In the genomic region with DNA sequence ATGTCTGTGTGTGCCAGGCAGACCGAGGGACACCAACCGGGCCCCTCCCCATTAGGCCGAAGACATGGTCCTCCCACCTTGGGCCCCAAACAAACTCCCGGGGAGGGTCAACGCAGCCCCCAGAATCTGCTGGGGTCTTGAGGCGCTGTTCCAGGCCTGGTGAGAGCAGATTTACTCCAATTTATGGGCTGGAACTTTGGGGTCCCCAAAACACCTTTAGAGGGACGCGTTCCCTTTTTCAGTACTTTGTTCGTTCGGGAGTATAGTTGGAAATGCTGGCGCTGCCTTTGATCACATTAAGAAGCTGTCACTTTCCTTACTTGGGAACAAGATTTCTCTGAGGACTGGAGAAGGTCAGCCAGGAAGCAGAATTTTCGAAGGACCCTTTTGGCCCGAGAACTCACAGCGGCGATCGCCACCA, we compare ENCODE assay signal across 13 cellular contexts. TPM values are rescaled to one million over a fixed set of nuclear protein-coding genes. Genes with fewer than 3 reads are reported as not detected.
A peak's percentile ranks its signal among the peaks of the same experiment; 100 is the strongest.
DNase-seq lines count a peak whose midpoint lies in the region; ATAC-seq, FAIRE-seq and TF ChIP-seq lines count a peak whose summit lies in the region.
"Had no signal": no experiment of that assay in that cellular context is flagged by ENCODE, and none has a peak within 500 bp of the region (broad histone marks: within the 10 kb centered on the region; RNA-seq: fewer than 3 reads in every experiment).

No MANE protein-coding gene starts in this region.

- no peaks in the 10 kb centered on the region for H3K9me3 Mint-ChIP-seq in activated naive CD8-positive, alpha-beta T cell (ENCODE audit: low read depth)
- no peaks in the 10 kb centered on the region for H3K9me3 Mint-ChIP-seq in activated naive CD8-positive, alpha-beta T cell treated with anti-CD3 and anti-CD28 coated beads for 36 hours
- H3K9me3 Mint-ChIP-seq: activated naive CD4-positive, alpha-beta T cell treated with anti-CD3 and anti-CD28 coated beads, Interleukin-2, amount 50 U/mL, for 72 hours had no signal

- WGBS in HepG2 (ENCODE audit: low lambda C conversion rate): over 99% methylated on average over 10 of the region's 16 CpGs
- 29% methylated on average over 15 of the region's 16 CpGs for WGBS in suprapubic skin

- H3K9me3 ChIP-seq in T-helper 17 cell (ENCODE audit: control insufficient read depth, low read length, poor library complexity, severe bottlenecking) (no peaks in the 10 kb centered on the region), HepG2 (ENCODE audit: low read length) (no peaks in the 10 kb centered on the region), suprapubic skin (no peaks in the 10 kb centered on the region)
- H3K9me3 ChIP-seq: BLaER1 had no signal

- peaks cover 9% of the 10 kb centered on the region; the same call in 1 of the 2 replicates for H4K20me1 ChIP-seq in HepG2 (ENCODE audit: insufficient read depth, low read length)

- no peak overlapping the region for H2AFZ ChIP-seq in HepG2 (ENCODE audit: low read length)

- FAIRE-seq in HepG2 (lab: Jason Lieb, UNC): no peak

- H3K27ac ChIP-seq in HepG2 (ENCODE audit: extremely low read length, insufficient read depth, low read length) (no peak overlapping the region), suprapubic skin (no peak overlapping the region)
- H3K27ac ChIP-seq: BLaER1 had no signal

- POLR2A ChIA-PET in HepG2 (lab: Yijun Ruan, JAX): no interaction called here

- peak overlapping the region; percentile 87 to 91 (median 87) for H3K4me3 ChIP-seq in HepG2 (replicated peaks in 1 of 3; ENCODE audit: insufficient read depth in 1 of 3, low read depth in 2 of 3, low read length in 3 of 3)
- peak overlapping the region; percentile 68 for H3K4me3 ChIP-seq in suprapubic skin

- TF ChIP-seq CTCF in HepG2 (CRISPR knock-in tag; IDR thresholded peaks at IDR 0.05) (no peak), suprapubic skin (IDR thresholded peaks at IDR 0.05) (no peak)

- H3K4me3 Mint-ChIP-seq in activated naive CD8-positive, alpha-beta T cell: peak overlapping the region; percentile 80
- H3K4me3 Mint-ChIP-seq in activated naive CD8-positive, alpha-beta T cell treated with anti-CD3 and anti-CD28 coated beads for 36 hours: no peak overlapping the region
- H3K4me3 Mint-ChIP-seq in T-helper 17 cell: peak overlapping the region; percentile 68

- BruUV-seq in HepG2 (replicated peaks; lab: Mats Ljungman, UMichigan): no TSS peak

- peaks cover 35% of the 10 kb centered on the region for H3K4me1 Mint-ChIP-seq in activated naive CD8-positive, alpha-beta T cell (ENCODE audit: low read depth)
- peaks cover 29% of the 10 kb centered on the region for H3K4me1 Mint-ChIP-seq in activated naive CD8-positive, alpha-beta T cell treated with anti-CD3 and anti-CD28 coated beads for 36 hours
- H3K4me1 Mint-ChIP-seq in T-helper 17 cell: peaks cover 25% of the 10 kb centered on the region

- H3K4me2 ChIP-seq in HepG2 (ENCODE audit: low read depth, low read length): peak overlapping the region; percentile 94

- peaks cover 41% of the 10 kb centered on the region for H3K4me1 ChIP-seq in HepG2 (ENCODE audit: insufficient read depth, low read length)
- peaks cover 68% of the 10 kb centered on the region for H3K4me1 ChIP-seq in suprapubic skin

- in situ Hi-C loops in HepG2 (cut with HindIII; ENCODE audit: extremely low pct_ligation_motif_present, low pct_unique_long_range_greater_than_20kb): loop anchor here (5.0 kb wide), 1 partner anchor 318 kb away; no protein-coding TSS in a partner anchor

- peak overlapping the region; percentile 88; the same call in 1 of the 2 replicates for H3K9ac ChIP-seq in HepG2 (ENCODE audit: insufficient read depth, low read depth, low read length)
- H3K9ac ChIP-seq: BLaER1 had no signal

- TF ChIP-seq POLR2A in HepG2 (IDR thresholded peaks at IDR 0.05; ENCODE audit: insufficient read depth in 1 of 2, low read depth in 2 of 2, low read length in 2 of 2) (no peak), suprapubic skin (IDR thresholded peaks at IDR 0.05) (no peak)

- H3K36me3 ChIP-seq in HepG2 (replicated peaks in 1 of 2; ENCODE audit: control insufficient read depth in 1 of 2, insufficient read depth in 2 of 2, low read length in 2 of 2): peaks cover 2% of the 10 kb centered on the region in 2 experiments; a peak in 2 of 5 replicates
- H3K36me3 ChIP-seq in suprapubic skin: no peaks in the 10 kb centered on the region
- H3K36me3 ChIP-seq: BLaER1 had no signal

- intact Hi-C loops in HepG2 (cut with micrococcal nuclease; ENCODE audit: unreplicated experiment): no loop called here

- H3K27me3 Mint-ChIP-seq in activated naive CD8-positive, alpha-beta T cell: peaks cover 26% of the 10 kb centered on the region
- peaks cover 80% of the 10 kb centered on the region for H3K27me3 Mint-ChIP-seq in activated naive CD8-positive, alpha-beta T cell treated with anti-CD3 and anti-CD28 coated beads for 36 hours
- H3K27me3 Mint-ChIP-seq in T-helper 17 cell: peaks cover 57% of the 10 kb centered on the region

- no peak for DNase-seq in activated naive CD8-positive, alpha-beta T cell treated with anti-CD3 and anti-CD28 coated beads for 36 hours
- DNase-seq in T-helper 17 cell: no peak
- DNase-seq in HepG2 (ENCODE audit: low spot score): no peak
- DNase-seq in suprapubic skin (ENCODE audit: low spot score in 2 of 2): peak in 1 of 2 donors; percentile 69
- DNase-seq in GOT3 (lab: John Stamatoyannopoulos, UW): no peak
- DNase-seq: activated CD4-positive, CD25-positive, alpha-beta regulatory T cell; NCI-H187 treated with DMSO at 0.1 percent for 48 hours had no signal

- no peaks in the 10 kb centered on the region for H3K36me3 Mint-ChIP-seq in activated naive CD8-positive, alpha-beta T cell
- no peaks in the 10 kb centered on the region for H3K36me3 Mint-ChIP-seq in activated naive CD8-positive, alpha-beta T cell treated with anti-CD3 and anti-CD28 coated beads for 36 hours
- H3K36me3 Mint-ChIP-seq in T-helper 17 cell (ENCODE audit: low read depth): peaks cover 10% of the 10 kb centered on the region
- H3K36me3 Mint-ChIP-seq: activated naive CD4-positive, alpha-beta T cell treated with anti-CD3 and anti-CD28 coated beads, Interleukin-2, amount 50 U/mL, for 72 hours had no signal

- CTCF ChIA-PET in HepG2 (lab: Yijun Ruan, JAX; ENCODE audit: low intra/inter-chr PET ratio, low total read pairs): interaction anchor here (0.7 kb wide), 1 partner anchor 263 kb away, joined by 3 read pairs; no protein-coding TSS in a partner anchor

- no peak for TF ChIP-seq RAD21 in HepG2 (CRISPR knock-in tag; IDR thresholded peaks at IDR 0.05)

- TF ChIP-seq EP300 in HepG2 (IDR thresholded peaks at IDR 0.05; ENCODE audit: low read depth in 2 of 2, low read length in 2 of 2) (no peak), HepG2 (CRISPR knock-in tag; IDR thresholded peaks at IDR 0.05; ENCODE audit: borderline replicate concordance) (no peak), suprapubic skin (IDR thresholded peaks at IDR 0.05) (no peak)

- H3K27me3 ChIP-seq in HepG2 (ENCODE audit: control insufficient read depth in 1 of 2, insufficient read depth in 2 of 2, low read length in 2 of 2) (no peaks in the 10 kb centered on the region), suprapubic skin (peaks cover 100% of the 10 kb centered on the region)

- peaks cover 8% of the 10 kb centered on the region for H3K79me2 ChIP-seq in HepG2 (ENCODE audit: insufficient read depth, low read length)

- ATAC-seq in T-helper 17 cell (no peak), HepG2 (no peak), HG03457 (IDR thresholded peaks at IDR 0.05; ENCODE audit: unreplicated experiment) (no peak), GM18511 (IDR thresholded peaks at IDR 0.05; ENCODE audit: unreplicated experiment) (no peak)
- ATAC-seq: activated naive CD4-positive, alpha-beta T cell treated with anti-CD3 and anti-CD28 coated beads, Interleukin-2, amount 50 U/mL, for 72 hours had no signal

- H3K27ac Mint-ChIP-seq in activated naive CD8-positive, alpha-beta T cell: no peak overlapping the region
- H3K27ac Mint-ChIP-seq in activated naive CD8-positive, alpha-beta T cell treated with anti-CD3 and anti-CD28 coated beads for 36 hours: no peak overlapping the region
- no peak overlapping the region for H3K27ac Mint-ChIP-seq in T-helper 17 cell
- H3K27ac Mint-ChIP-seq: activated naive CD4-positive, alpha-beta T cell treated with anti-CD3 and anti-CD28 coated beads, Interleukin-2, amount 50 U/mL, for 72 hours had no signal

RNA-seq across cellular contexts. Expression of gene GATA2, which starts 2.3 kb away (rescaled TPM):
- total RNA-seq in activated naive CD8-positive, alpha-beta T cell treated with anti-CD3 and anti-CD28 coated beads for 36 hours: under 1 TPM in 1 of 2 experiments, not detected in 1; 0.24 TPM
- total RNA-seq in T-helper 17 cell (1 to 10 TPM; 4.0 to 9.7 TPM), HepG2 (2016; rRNA removed; fragmentation: Illumina TruSeq; extraction: Trizol) (4.7 and 6.2 TPM in 2 replicates), suprapubic skin (10 to 100 TPM in 1 of 4 donors, 1 to 10 TPM in 3; 2.4 to 10.3 (median 5.4) TPM)
- 1.6 and 1.7 TPM in 2 replicates for total RNA-seq in HepG2 (2016; cell fraction: cytosol; rRNA removed; fragmentation: Illumina TruSeq; extraction: Trizol; ENCODE audit: low read depth)
- 3.4 and 6.3 TPM in 2 replicates for total RNA-seq in HepG2 (2016; cell fraction: insoluble cytoplasmic fraction; rRNA removed; fragmentation: Illumina TruSeq; extraction: Trizol)
- total RNA-seq in HepG2 (2016; cell fraction: membrane; rRNA removed; fragmentation: Illumina TruSeq; extraction: Trizol): 4.7 and 5.3 TPM in 2 replicates
- 5.3 and 7.2 TPM in 2 replicates for total RNA-seq in HepG2 (2016; cell fraction: nucleus; rRNA removed; fragmentation: Illumina TruSeq; extraction: Trizol)
- polyA plus RNA-seq in HepG2 (2011; rRNA removed): 3.4 and 3.5 TPM in 2 replicates
- 2.0 and 3.5 TPM in 2 replicates for polyA plus RNA-seq in HepG2 (2011; cell fraction: cytosol; rRNA removed)
- polyA plus RNA-seq in HepG2 (2011; cell fraction: nucleus; rRNA removed): 9.7 and 17.3 TPM in 2 replicates
- 2.2 and 2.3 TPM in 2 replicates for polyA plus RNA-seq in HepG2 (2012)
- 1.4 and 2.2 TPM in 2 replicates for polyA plus RNA-seq in HepG2 (2016; cell fraction: cytosol; fragmentation: Illumina TruSeq; extraction: Trizol; ENCODE audit: low read depth)
- 9.5 and 11.1 TPM in 2 replicates for polyA plus RNA-seq in HepG2 (2016; cell fraction: insoluble cytoplasmic fraction; fragmentation: Illumina TruSeq; extraction: Trizol; ENCODE audit: low read depth)
- 4.3 and 4.5 TPM in 2 replicates for polyA plus RNA-seq in HepG2 (2016; cell fraction: membrane; fragmentation: Illumina TruSeq; extraction: Trizol; ENCODE audit: low read depth)
- polyA plus RNA-seq in HepG2 (2016; cell fraction: nucleus; fragmentation: Illumina TruSeq; extraction: Trizol; ENCODE audit: insufficient read depth, low read depth): 16.4 and 19.9 TPM in 2 replicates
- polyA minus RNA-seq in HepG2 (2011; rRNA and poly(A)+ RNA removed; ENCODE audit: low replicate concordance): 4.7 and 24.9 TPM in 2 replicates
- 3.4 and 3.9 TPM in 2 replicates for polyA minus RNA-seq in HepG2 (2011; cell fraction: cytosol; rRNA and poly(A)+ RNA removed)
- polyA minus RNA-seq in HepG2 (2011; cell fraction: nucleus; rRNA and poly(A)+ RNA removed): 1.2 and 5.0 TPM in 2 replicates

RNA-seq across cellular contexts. Expression of gene DNAJB8, which starts 24.0 kb away (rescaled TPM):
- not detected for total RNA-seq in activated naive CD8-positive, alpha-beta T cell treated with anti-CD3 and anti-CD28 coated beads for 36 hours
- not detected for total RNA-seq in T-helper 17 cell
- total RNA-seq in HepG2 (2016; rRNA removed; fragmentation: Illumina TruSeq; extraction: Trizol): not detected in 2 replicates
- not detected in 2 replicates for total RNA-seq in HepG2 (2016; cell fraction: cytosol; rRNA removed; fragmentation: Illumina TruSeq; extraction: Trizol; ENCODE audit: low read depth)
- total RNA-seq in HepG2 (2016; cell fraction: insoluble cytoplasmic fraction; rRNA removed; fragmentation: Illumina TruSeq; extraction: Trizol): not detected in 2 replicates
- total RNA-seq in HepG2 (2016; cell fraction: membrane; rRNA removed; fragmentation: Illumina TruSeq; extraction: Trizol): not detected in 2 replicates
- not detected in 2 replicates for total RNA-seq in HepG2 (2016; cell fraction: nucleus; rRNA removed; fragmentation: Illumina TruSeq; extraction: Trizol)
- not detected in 2 replicates for polyA plus RNA-seq in HepG2 (2011; rRNA removed)
- polyA plus RNA-seq in HepG2 (2011; cell fraction: cytosol; rRNA removed): not detected in 2 replicates
- polyA plus RNA-seq in HepG2 (2011; cell fraction: nucleus; rRNA removed): not detected in 2 replicates
- polyA plus RNA-seq in HepG2 (2012): not detected in 2 replicates
- not detected in 2 replicates for polyA plus RNA-seq in HepG2 (2016; cell fraction: cytosol; fragmentation: Illumina TruSeq; extraction: Trizol; ENCODE audit: low read depth)
- polyA plus RNA-seq in HepG2 (2016; cell fraction: insoluble cytoplasmic fraction; fragmentation: Illumina TruSeq; extraction: Trizol; ENCODE audit: low read depth): not detected in 2 replicates
- not detected in 2 replicates for polyA plus RNA-seq in HepG2 (2016; cell fraction: membrane; fragmentation: Illumina TruSeq; extraction: Trizol; ENCODE audit: low read depth)
- not detected in 2 replicates for polyA plus RNA-seq in HepG2 (2016; cell fraction: nucleus; fragmentation: Illumina TruSeq; extraction: Trizol; ENCODE audit: insufficient read depth, low read depth)
- polyA minus RNA-seq in HepG2 (2011; rRNA and poly(A)+ RNA removed; ENCODE audit: low replicate concordance): not detected in 2 replicates
- not detected in 2 replicates for polyA minus RNA-seq in HepG2 (2011; cell fraction: cytosol; rRNA and poly(A)+ RNA removed)
- polyA minus RNA-seq in HepG2 (2011; cell fraction: nucleus; rRNA and poly(A)+ RNA removed): not detected in 2 replicates
- not detected for total RNA-seq in suprapubic skin
- total RNA-seq: activated naive CD4-positive, alpha-beta T cell treated with anti-CD3 and anti-CD28 coated beads, Interleukin-2, amount 50 U/mL, for 72 hours; HT-29 had no signal
